Comparison of ENCODE assay signal across 1 cellular context in genomic region chr13:110305001-110305400, GRCh38.
TF ChIP-seq lines count a peak whose summit lies in the region.

No MANE protein-coding gene starts in this region.

TF ChIP-seq in GM23338, 12 proteins besides CTCF, POLR2A, EP300 and RAD21 (continued from another document):
- TF ChIP-seq ZNF462 (CRISPR knock-in tag; IDR thresholded peaks at IDR 0.05) (no peak), CREB1 (CRISPR knock-in tag; IDR thresholded peaks at IDR 0.05; ENCODE audit: low read depth) (no peak), NANOG (IDR thresholded peaks at IDR 0.05; ENCODE audit: borderline replicate concordance) (no peak)
TF ChIP-seq in GM23338: peak in this region for 0.
